In genomic region chr14:20836668-20837338, GRCh38 we compare ENCODE assay signal across 10 cellular contexts. TPM values are rescaled to one million over a fixed set of nuclear protein-coding genes. Genes with fewer than 3 reads are reported as not detected.
DNase-seq lines count a peak whose midpoint lies in the region; ATAC-seq and TF ChIP-seq lines count a peak whose summit lies in the region.
"Had no signal": no experiment of that assay in that cellular context is flagged by ENCODE, and none has a peak within 500 bp of the region (broad histone marks: within the 10 kb centered on the region; RNA-seq: fewer than 3 reads in every experiment).

No MANE protein-coding gene starts in this region.

- intact Hi-C loops in PC-3 (cut with micrococcal nuclease): loop anchor here (1.0 to 5.0 kb wide), 2 partner anchors 18 to 35 kb away; no protein-coding TSS in a partner anchor

- TF ChIP-seq CTCF in PC-3 (conservative IDR thresholded peaks at IDR 0.05; ENCODE audit: low read depth, low read length) (peak; percentile 90), fibroblast of villous mesenchyme (IDR thresholded peaks at IDR 0.05; ENCODE audit: insufficient read depth, low read depth, low read length) (peak; percentile 11), omental fat pad (IDR thresholded peaks at IDR 0.05) (no peak)

- H3K9me3 ChIP-seq in PC-3 (ENCODE audit: low read length): no peaks in the 10 kb centered on the region

- peak; percentile 75 for DNase-seq in GM03348 (ENCODE audit: low spot score)
- peak; percentile 84 for DNase-seq in PC-3
- DNase-seq in fibroblast of villous mesenchyme (ENCODE audit: low read depth): peak; percentile 14
- DNase-seq in putamen (ENCODE audit: low spot score): peak; percentile 58
- no peak for DNase-seq in NK-92 (lab: John Stamatoyannopoulos, UW; ENCODE audit: unreplicated experiment)
- no peak for DNase-seq in omental fat pad (ENCODE audit: low spot score)
- DNase-seq: naive thymus-derived CD4-positive, alpha-beta T cell had no signal

- H4K20me1 ChIP-seq in PC-3 (ENCODE audit: low read length): no peaks in the 10 kb centered on the region

- peak; percentile 85 for ATAC-seq in PC-3
- ATAC-seq in omental fat pad (ENCODE audit: low FRiP score): no peak
- ATAC-seq in HG03196 (IDR thresholded peaks at IDR 0.05; ENCODE audit: unreplicated experiment): no peak
- ATAC-seq in GM18868 (IDR thresholded peaks at IDR 0.05; ENCODE audit: unreplicated experiment): no peak
- ATAC-seq: naive thymus-derived CD4-positive, alpha-beta T cell had no signal

- H3K9ac ChIP-seq in PC-3 (ENCODE audit: low read length): no peak overlapping the region

- H3K4me3 ChIP-seq in PC-3 (ENCODE audit: low read length) (no peak overlapping the region), fibroblast of villous mesenchyme (ENCODE audit: low read depth, low read length) (no peak overlapping the region)

- H3K79me2 ChIP-seq in PC-3 (ENCODE audit: low read length): no peaks in the 10 kb centered on the region

- CTCF ChIA-PET in PC-3 (lab: Charles Lee): interaction anchor here (0.6 to 1.1 kb wide), 6 partner anchors 12 to 152 kb away, joined by 3 to 9 read pairs (median 4); no protein-coding TSS in a partner anchor

- no peaks in the 10 kb centered on the region for H3K36me3 ChIP-seq in PC-3 (ENCODE audit: low read depth, low read length)

- no TSS peak for BruUV-seq in PC-3 (replicated peaks; lab: Mats Ljungman, UMichigan)

- peak overlapping the region; percentile 63 for H2AFZ ChIP-seq in PC-3 (ENCODE audit: low read length)

- H3K9me2 ChIP-seq in PC-3 (replicated peaks; ENCODE audit: low read length): no peaks in the 10 kb centered on the region

- no peaks in the 10 kb centered on the region for H3F3A ChIP-seq in PC-3 (ENCODE audit: low read length, unreplicated experiment)

- POLR2A ChIA-PET in PC-3 (lab: Charles Lee; ENCODE audit: unreplicated experiment): interaction anchor here (0.7 kb wide), 1 partner anchor 92 kb away, joined by 3 read pairs; no protein-coding TSS in a partner anchor

- H3K27me3 ChIP-seq in PC-3 (ENCODE audit: low read length): no peaks in the 10 kb centered on the region

- peaks cover 4% of the 10 kb centered on the region; the same call in 1 of the 2 replicates for H3K4me1 ChIP-seq in PC-3 (ENCODE audit: insufficient read depth, low read length)

- H3K4me2 ChIP-seq in PC-3 (ENCODE audit: low read length): peak overlapping the region; percentile 38

- no peak overlapping the region for H3K27ac ChIP-seq in PC-3 (ENCODE audit: low read length)

RNA-seq across cellular contexts. Expression of gene RNASE1, which starts 34.2 kb away (rescaled TPM):
- total RNA-seq in PC-3 (2014; rRNA removed): 0.23 and 0.51 TPM in 2 replicates
- not detected in 2 replicates for total RNA-seq in fibroblast of villous mesenchyme
- total RNA-seq in omental fat pad: 1,000 to 10,000 TPM in 3 of 4 donors, 100 to 1,000 TPM in 1; 999 to 1,585 (median 1,253) TPM
- total RNA-seq: T-helper 1 cell treated with Interleukin-12 subunit alpha and Interleukin-12 subunit beta and Interleukin-4 antibody, amounts not matched to agents 30 ng/mL and 1 ng/mL, for 36 hours had no signal

RNA-seq across cellular contexts. Expression of gene RNASE3, which starts 54.4 kb away (rescaled TPM):
- not detected in 2 replicates for total RNA-seq in PC-3 (2014; rRNA removed)
- not detected in 2 replicates for total RNA-seq in fibroblast of villous mesenchyme
- not detected for total RNA-seq in omental fat pad
- total RNA-seq: T-helper 1 cell treated with Interleukin-12 subunit alpha and Interleukin-12 subunit beta and Interleukin-4 antibody, amounts not matched to agents 30 ng/mL and 1 ng/mL, for 36 hours had no signal

RNA-seq across cellular contexts. Expression of gene RNASE6, which starts 55.7 kb away (rescaled TPM):
- total RNA-seq in PC-3 (2014; rRNA removed) (not detected in 2 replicates), fibroblast of villous mesenchyme (not detected in 2 replicates), omental fat pad (10 to 100 TPM; 18.0 to 48.5 (median 30.1) TPM)

Comparison
In these comparisons a context has a peak if more than half of its experiments do, and no peak if none do; other contexts are left out.
1. DNase-seq: peak in GM03348 (single experiment), PC-3 (single experiment), fibroblast of villous mesenchyme (single experiment) and putamen (single experiment); none in NK-92 (single experiment) and omental fat pad (single experiment).
2. CTCF ChIP-seq: peak in PC-3 (single experiment) and fibroblast of villous mesenchyme (single experiment); none in omental fat pad (0 of 3).
3. RNA of gene RNASE1, which starts 34.2 kb away (total RNA-seq): 999 to 1,585 TPM in omental fat pad; 0.23 to 0.51 TPM in PC-3 and not detected in fibroblast of villous mesenchyme; every median in the first group is over 100 times any median in the second.
4. RNA of gene RNASE6, which starts 55.7 kb away (total RNA-seq): 18.0 to 48.5 TPM in omental fat pad; not detected in PC-3 and not detected in fibroblast of villous mesenchyme; every median in the first group is over 10 times any median in the second.